In the genomic region with DNA sequence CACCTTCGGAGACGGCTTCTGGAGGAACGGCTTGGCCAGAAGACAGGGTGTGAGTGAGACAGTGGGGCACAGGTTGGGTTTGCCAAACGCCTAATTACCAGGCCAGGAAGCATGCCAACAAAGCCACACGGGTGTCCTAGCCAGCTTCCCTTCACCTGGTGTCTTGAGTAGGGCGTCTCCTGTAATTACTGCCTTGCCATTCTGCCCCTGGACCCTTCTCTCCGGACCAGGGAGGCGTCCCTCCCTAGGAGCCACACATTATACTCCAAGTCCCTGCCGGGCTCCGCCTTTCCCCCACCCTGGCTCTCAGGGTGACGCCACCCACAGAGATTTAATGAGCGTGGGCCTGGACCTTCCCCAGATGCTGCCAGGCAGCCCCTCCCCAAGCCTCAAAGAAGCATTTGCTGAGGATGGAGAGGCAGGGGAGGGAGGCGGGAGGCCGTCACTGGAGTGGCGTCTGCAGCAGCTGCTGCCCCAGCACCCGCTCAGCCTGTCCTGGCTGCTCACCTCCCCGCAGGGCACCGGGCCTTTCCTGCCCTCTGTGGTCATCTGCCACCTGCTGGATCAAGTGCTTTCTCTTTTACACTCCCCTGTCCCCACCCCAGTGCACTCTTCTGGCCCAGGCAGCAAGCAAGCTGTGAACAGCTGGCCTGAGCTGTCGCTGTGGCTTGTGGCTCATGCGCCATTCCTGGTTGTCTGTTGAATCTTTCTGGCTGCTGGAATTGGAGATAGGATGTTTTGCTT, we compare ENCODE assay signal across 9 cellular contexts. TPM values are rescaled to one million over a fixed set of nuclear protein-coding genes. Genes with fewer than 3 reads are reported as not detected.
DNase-seq lines count a peak whose midpoint lies in the region; ATAC-seq and TF ChIP-seq lines count a peak whose summit lies in the region.
"Had no signal": no experiment of that assay in that cellular context is flagged by ENCODE, and none has a peak within 500 bp of the region (broad histone marks: within the 10 kb centered on the region; RNA-seq: fewer than 3 reads in every experiment).

No MANE protein-coding gene starts in this region.

- H3K4me3 ChIP-seq in body of pancreas, result no peak overlapping the region

- H3K9me3 Mint-ChIP-seq in Calu3 (ENCODE audit: low read depth, unreplicated experiment) (no peaks in the 10 kb centered on the region), natural killer cell (no peaks in the 10 kb centered on the region)
- peaks cover 0 to 4% of the 10 kb centered on the region in 2 donors for H3K9me3 Mint-ChIP-seq in stimulated activated naive CD8-positive, alpha-beta T cell treated with anti-CD3 and anti-CD28 coated beads, Interleukin-15, amount 100 ng/mL, for 72 hours

- H3K9me3 ChIP-seq in body of pancreas, result no peaks in the 10 kb centered on the region

- peak overlapping the region; percentile 51 for H3K27ac Mint-ChIP-seq in Calu3 (ENCODE audit: unreplicated experiment)
- peak overlapping the region; percentile 96 to 100 for H3K27ac Mint-ChIP-seq in natural killer cell
- peak overlapping the region in 1 of 2 donors; percentile 80 for H3K27ac Mint-ChIP-seq in stimulated activated naive CD8-positive, alpha-beta T cell treated with anti-CD3 and anti-CD28 coated beads, Interleukin-15, amount 100 ng/mL, for 72 hours

- H3K4me3 Mint-ChIP-seq in Calu3 (ENCODE audit: low read depth, unreplicated experiment) (no peak overlapping the region), natural killer cell (peak overlapping the region; percentile 80)
- no peak overlapping the region for H3K4me3 Mint-ChIP-seq in stimulated activated naive CD8-positive, alpha-beta T cell treated with anti-CD3 and anti-CD28 coated beads, Interleukin-15, amount 100 ng/mL, for 72 hours

- H3K36me3 Mint-ChIP-seq in Calu3 (ENCODE audit: insufficient read depth, unreplicated experiment), result peaks cover 75% of the 10 kb centered on the region
- peaks cover 22% of the 10 kb centered on the region for H3K36me3 Mint-ChIP-seq in natural killer cell

- peaks cover 20 to 55% of the 10 kb centered on the region in 2 donors for H3K36me3 ChIP-seq in body of pancreas (replicated peaks in 1 of 2; ENCODE audit: insufficient read depth in 1 of 2, low read depth in 2 of 2)

- WGBS in body of pancreas, 2 donors, result 74 to 86% methylated on average over 16 to 18 of the region's 20 CpGs

- no peaks in the 10 kb centered on the region for H3K27me3 Mint-ChIP-seq in Calu3 (ENCODE audit: unreplicated experiment)
- H3K27me3 Mint-ChIP-seq in natural killer cell (ENCODE audit: low read depth in 2 of 2), result no peaks in the 10 kb centered on the region
- no peaks in the 10 kb centered on the region for H3K27me3 Mint-ChIP-seq in stimulated activated naive CD8-positive, alpha-beta T cell treated with anti-CD3 and anti-CD28 coated beads, Interleukin-15, amount 100 ng/mL, for 72 hours

- H3K4me1 Mint-ChIP-seq in Calu3 (ENCODE audit: low read depth, unreplicated experiment) (peaks cover 7% of the 10 kb centered on the region), natural killer cell (peaks cover 89 to 91% of the 10 kb centered on the region in 2 donors)
- H3K4me1 Mint-ChIP-seq in stimulated activated naive CD8-positive, alpha-beta T cell treated with anti-CD3 and anti-CD28 coated beads, Interleukin-15, amount 100 ng/mL, for 72 hours, result peaks cover 68% of the 10 kb centered on the region

- intact Hi-C loops in Calu3 (cut with micrococcal nuclease; ENCODE audit: unreplicated experiment) (no loop called here), natural killer cell (cut with micrococcal nuclease) (no loop called here), body of pancreas (cut with DNase I) (no loop called here)

- DNase-seq in Calu3 (no peak), NCI-H1694 treated with DMSO at 0.1 percent for 48 hours (lab: John Stamatoyannopoulos, UW) (peak; percentile 3), cerebellar cortex (ENCODE audit: low spot score) (peak; percentile 41), natural killer cell (peak; percentile 53), body of pancreas (no peak), foreskin melanocyte (no peak)
- no peak for DNase-seq in stimulated activated CD4-positive, alpha-beta T cell treated with anti-CD3 and anti-CD28 coated beads, Interleukin-2, amount 100 ng/mL, for 24 hours
- DNase-seq in stimulated activated naive CD8-positive, alpha-beta T cell treated with anti-CD3 and anti-CD28 coated beads, Interleukin-15, amount 100 ng/mL, for 72 hours, result no peak
- DNase-seq: amniotic stem cell had no signal

- no peak for TF ChIP-seq CTCF in Calu3 (IDR thresholded peaks at IDR 0.05; ENCODE audit: unreplicated experiment)
- peak; percentile 11 for TF ChIP-seq CTCF in natural killer cell (IDR thresholded peaks at IDR 0.05)
- TF ChIP-seq CTCF in body of pancreas (IDR thresholded peaks at IDR 0.05), result no peak

- BruUV-seq in Calu3 (replicated peaks; lab: Mats Ljungman, UMichigan), result no TSS peak

- no peak overlapping the region for H3K27ac ChIP-seq in body of pancreas

- ATAC-seq in natural killer cell, result peak; percentile 12 to 43 (median 30)
- no peak for ATAC-seq in body of pancreas
- no peak for ATAC-seq in stimulated activated naive CD8-positive, alpha-beta T cell treated with anti-CD3 and anti-CD28 coated beads, Interleukin-15, amount 100 ng/mL, for 72 hours

- TF ChIP-seq POLR2A in body of pancreas (IDR thresholded peaks at IDR 0.05), result no peak

- peaks cover 5% of the 10 kb centered on the region for H3K4me1 ChIP-seq in body of pancreas

- H3K27me3 ChIP-seq in body of pancreas, result no peaks in the 10 kb centered on the region

- CTCF ChIA-PET in Calu3 (lab: Charles Lee), result no interaction called here

RNA-seq across cellular contexts. Expression of a gene that starts 20.7 kb away (rescaled TPM):
- total RNA-seq in Calu3 (2022) (53.7 and 57.3 TPM in 2 replicates), natural killer cell (100 to 1,000 TPM; 414 to 531 (median 455) TPM), body of pancreas (10 to 100 TPM; 27.5 to 33.9 TPM)

Comparison
In these comparisons a context has a peak if more than half of its experiments do, and no peak if none do; other contexts are left out.
1. DNase-seq: peak in NCI-H1694 treated with DMSO at 0.1 percent for 48 hours (single experiment), cerebellar cortex (single experiment) and natural killer cell (single experiment); none in Calu3 (single experiment), body of pancreas (0 of 4), stimulated activated CD4-positive, alpha-beta T cell treated with anti-CD3 and anti-CD28 coated beads, Interleukin-2, amount 100 ng/mL, for 24 hours (0 of 2), foreskin melanocyte (single experiment) and stimulated activated naive CD8-positive, alpha-beta T cell treated with anti-CD3 and anti-CD28 coated beads, Interleukin-15, amount 100 ng/mL, for 72 hours (0 of 2).
2. ATAC-seq: peak in natural killer cell (3 of 3); none in body of pancreas (single experiment) and stimulated activated naive CD8-positive, alpha-beta T cell treated with anti-CD3 and anti-CD28 coated beads, Interleukin-15, amount 100 ng/mL, for 72 hours (single experiment).